Comparison of ENCODE assay signal across 8 cellular contexts in genomic region chr13:29849071-29849541, GRCh38. TPM values are rescaled to one million over a fixed set of nuclear protein-coding genes. Genes with fewer than 3 reads are reported as not detected.
DNase-seq lines count a peak whose midpoint lies in the region; ATAC-seq, FAIRE-seq and TF ChIP-seq lines count a peak whose summit lies in the region.

No MANE protein-coding gene starts in this region.

- peak overlapping the region; percentile 89 for H3K4me2 ChIP-seq in BLaER1
- H3K4me2 ChIP-seq in HepG2 (ENCODE audit: low read depth, low read length) = peak overlapping the region; percentile 81

- H3K4me1 ChIP-seq in BLaER1 = peaks cover 26% of the 10 kb centered on the region
- H3K4me1 ChIP-seq in HepG2 (ENCODE audit: insufficient read depth, low read length) = peaks cover 27% of the 10 kb centered on the region

- peak overlapping the region; percentile 95 for H3K4me3 Mint-ChIP-seq in HFFc6

- H3K9me3 ChIP-seq in BLaER1 = no peaks in the 10 kb centered on the region
- no peaks in the 10 kb centered on the region for H3K9me3 ChIP-seq in SK-N-MC (ENCODE audit: low read depth, low read length)
- no peaks in the 10 kb centered on the region for H3K9me3 ChIP-seq in HepG2 (ENCODE audit: low read length)

- TF ChIP-seq POLR2A in HepG2 (IDR thresholded peaks at IDR 0.05; ENCODE audit: insufficient read depth in 1 of 2, low read depth in 2 of 2, low read length in 2 of 2) = no peak

- in situ Hi-C loops in HepG2 (cut with HindIII; ENCODE audit: extremely low pct_ligation_motif_present, low pct_unique_long_range_greater_than_20kb) = loop anchor here (10.0 kb wide), 1 partner anchor 254 kb away; the partner anchor contains the start of gene SLC7A1

- H3K79me2 ChIP-seq in HepG2 (ENCODE audit: insufficient read depth, low read length) = peaks cover 50% of the 10 kb centered on the region

- H3K9me3 Mint-ChIP-seq in HFFc6 = no peaks in the 10 kb centered on the region

- CTCF ChIA-PET in HepG2 (lab: Yijun Ruan, JAX; ENCODE audit: low intra/inter-chr PET ratio, low total read pairs) = no interaction called here

- POLR2A ChIA-PET in HepG2 (lab: Yijun Ruan, JAX) = interaction anchor here (1.8 to 3.6 kb wide), 2 partner anchors 8 to 73 kb away, joined by 7 to 58 read pairs; no protein-coding TSS in a partner anchor

- no peak for DNase-seq in HFFc6
- DNase-seq in SK-N-MC (ENCODE audit: low read depth, low spot score) = no peak
- peak; percentile 44 for DNase-seq in central memory CD4-positive, alpha-beta T cell
- DNase-seq in HepG2 (ENCODE audit: low spot score) = peak; percentile 13
- peak; percentile 37 for DNase-seq in stimulated activated naive CD8-positive, alpha-beta T cell treated with anti-CD3 and anti-CD28 coated beads, Interleukin-15, Interleukin-2, amounts not matched to agents 100 U/mL and 50 U/mL, for 24 hours
- no peak for DNase-seq in DMS153 (lab: John Stamatoyannopoulos, UW)

- peaks cover 20% of the 10 kb centered on the region for H3K36me3 Mint-ChIP-seq in HFFc6 (ENCODE audit: low read depth)

- no peaks in the 10 kb centered on the region for H3K27me3 ChIP-seq in BLaER1
- H3K27me3 ChIP-seq in HepG2 (ENCODE audit: control insufficient read depth in 1 of 2, insufficient read depth in 2 of 2, low read length in 2 of 2) = no peaks in the 10 kb centered on the region; a peak in 1 of 5 replicates

- H4K20me1 ChIP-seq in BLaER1 (peaks cover 34% of the 10 kb centered on the region), HepG2 (ENCODE audit: insufficient read depth, low read length) (peaks cover 25% of the 10 kb centered on the region)

- H3K27ac ChIP-seq in BLaER1 (peak overlapping the region; percentile 85), SK-N-MC (no peak overlapping the region), HepG2 (ENCODE audit: extremely low read length, insufficient read depth, low read length) (peak overlapping the region; percentile 81)

- H3K27me3 Mint-ChIP-seq in HFFc6 (ENCODE audit: insufficient read depth) = peaks cover 4% of the 10 kb centered on the region

- TF ChIP-seq RAD21 in HepG2 (CRISPR knock-in tag; IDR thresholded peaks at IDR 0.05) = no peak

- H3K4me3 ChIP-seq in BLaER1 = peak overlapping the region; percentile 97
- H3K4me3 ChIP-seq in SK-N-MC = peak overlapping the region; percentile 87
- peak overlapping the region; percentile 65 to 96 (median 85) for H3K4me3 ChIP-seq in HepG2 (replicated peaks in 1 of 3; ENCODE audit: insufficient read depth in 1 of 3, low read depth in 2 of 3, low read length in 3 of 3)

- no peak for TF ChIP-seq EP300 in HepG2 (IDR thresholded peaks at IDR 0.05; ENCODE audit: low read depth in 2 of 2, low read length in 2 of 2)
- TF ChIP-seq EP300 in HepG2 (CRISPR knock-in tag; IDR thresholded peaks at IDR 0.05; ENCODE audit: borderline replicate concordance) = no peak

- H3K36me3 ChIP-seq in BLaER1 (no peaks in the 10 kb centered on the region), SK-N-MC (ENCODE audit: insufficient read depth, low read length) (no peaks in the 10 kb centered on the region), HepG2 (replicated peaks in 1 of 2; ENCODE audit: control insufficient read depth in 1 of 2, insufficient read depth in 2 of 2, low read length in 2 of 2) (no peaks in the 10 kb centered on the region)

- H3K27ac Mint-ChIP-seq in HFFc6 = peak overlapping the region; percentile 98

- H2AFZ ChIP-seq in HepG2 (ENCODE audit: low read length) = no peak overlapping the region

- intact Hi-C loops in HepG2 (cut with micrococcal nuclease; ENCODE audit: unreplicated experiment) = loop anchor here (2.0 to 5.0 kb wide), 2 partner anchors 37 to 266 kb away; no protein-coding TSS in a partner anchor

- WGBS in HepG2 (ENCODE audit: low lambda C conversion rate) = 0% methylated on average over 20 of the region's 20 CpGs

- BruUV-seq in HepG2 (replicated peaks; lab: Mats Ljungman, UMichigan) = TSS peak; percentile 59

- ATAC-seq in HepG2 (peak; percentile 18; the same call in 2 of the 3 replicates), HG02678 (IDR thresholded peaks at IDR 0.05; ENCODE audit: unreplicated experiment) (no peak)
- peak; percentile 11 for ATAC-seq in stimulated activated naive CD8-positive, alpha-beta T cell treated with anti-CD3 and anti-CD28 coated beads, Interleukin-15, Interleukin-2, amounts not matched to agents 100 U/mL and 50 U/mL, for 24 hours

- H3K9ac ChIP-seq in BLaER1 (peak overlapping the region; percentile 91), SK-N-MC (ENCODE audit: insufficient read length) (peak overlapping the region; percentile 75), HepG2 (ENCODE audit: insufficient read depth, low read depth, low read length) (peak overlapping the region; percentile 82)

- no peak for FAIRE-seq in HepG2 (lab: Jason Lieb, UNC)

- TF ChIP-seq CTCF in HFFc6 (IDR thresholded peaks at IDR 0.05) (no peak), HepG2 (CRISPR knock-in tag; IDR thresholded peaks at IDR 0.05) (no peak)

- peaks cover 58% of the 10 kb centered on the region for H3K4me1 Mint-ChIP-seq in HFFc6 (ENCODE audit: low read depth)

TF ChIP-seq in HepG2, 621 proteins besides CTCF, POLR2A, EP300 and RAD21 (continues in another document):
- TF ChIP-seq HOXA3 (CRISPR knock-in tag; IDR thresholded peaks at IDR 0.05) (0 out of 2 replicates have a peak, but pooled peaks have one; percentile 22), GPBP1L1 (CRISPR knock-in tag; IDR thresholded peaks at IDR 0.05) (no peak), ZBTB21 (CRISPR knock-in tag; IDR thresholded peaks at IDR 0.05) (0 out of 2 replicates have a peak, but pooled peaks have one; percentile 50), PBX3 (CRISPR knock-in tag; IDR thresholded peaks at IDR 0.05; ENCODE audit: borderline replicate concordance) (no peak)

RNA-seq across cellular contexts. Expression of gene UBL3, which starts 1.3 kb away (rescaled TPM):
- total RNA-seq in HFFc6 (2021; fragmentation: NEBNext Ultra II Directional; extraction: Animal tissue kit (Norgen Biotek cat#: 25700)) = 10 to 100 TPM; 38.0 to 57.4 (median 44.6) TPM
- total RNA-seq in HepG2 (2016; rRNA removed; fragmentation: Illumina TruSeq; extraction: Trizol) = 7.4 and 10.9 TPM in 2 replicates
- 1.3 and 1.5 TPM in 2 replicates for total RNA-seq in HepG2 (2016; cell fraction: cytosol; rRNA removed; fragmentation: Illumina TruSeq; extraction: Trizol; ENCODE audit: low read depth)
- total RNA-seq in HepG2 (2016; cell fraction: insoluble cytoplasmic fraction; rRNA removed; fragmentation: Illumina TruSeq; extraction: Trizol) = 7.4 and 10.0 TPM in 2 replicates
- 8.0 and 8.5 TPM in 2 replicates for total RNA-seq in HepG2 (2016; cell fraction: membrane; rRNA removed; fragmentation: Illumina TruSeq; extraction: Trizol)
- total RNA-seq in HepG2 (2016; cell fraction: nucleus; rRNA removed; fragmentation: Illumina TruSeq; extraction: Trizol) = 7.2 and 8.1 TPM in 2 replicates
- 8.7 and 9.6 TPM in 2 replicates for polyA plus RNA-seq in HepG2 (2011; rRNA removed)
- polyA plus RNA-seq in HepG2 (2011; cell fraction: cytosol; rRNA removed) = 5.1 and 7.8 TPM in 2 replicates
- 2.5 and 3.5 TPM in 2 replicates for polyA plus RNA-seq in HepG2 (2011; cell fraction: nucleus; rRNA removed)
- polyA plus RNA-seq in HepG2 (2012) = 16.3 and 17.6 TPM in 2 replicates
- polyA plus RNA-seq in HepG2 (2016; cell fraction: cytosol; fragmentation: Illumina TruSeq; extraction: Trizol; ENCODE audit: low read depth) = 1.6 and 2.0 TPM in 2 replicates
- 16.2 and 17.1 TPM in 2 replicates for polyA plus RNA-seq in HepG2 (2016; cell fraction: insoluble cytoplasmic fraction; fragmentation: Illumina TruSeq; extraction: Trizol; ENCODE audit: low read depth)
- polyA plus RNA-seq in HepG2 (2016; cell fraction: membrane; fragmentation: Illumina TruSeq; extraction: Trizol; ENCODE audit: low read depth) = 9.0 and 9.5 TPM in 2 replicates
- 8.6 and 9.3 TPM in 2 replicates for polyA plus RNA-seq in HepG2 (2016; cell fraction: nucleus; fragmentation: Illumina TruSeq; extraction: Trizol; ENCODE audit: insufficient read depth, low read depth)
- 7.4 and 11.5 TPM in 2 replicates for polyA minus RNA-seq in HepG2 (2011; rRNA and poly(A)+ RNA removed; ENCODE audit: low replicate concordance)
- polyA minus RNA-seq in HepG2 (2011; cell fraction: cytosol; rRNA and poly(A)+ RNA removed) = 9.4 and 10.7 TPM in 2 replicates
- polyA minus RNA-seq in HepG2 (2011; cell fraction: nucleus; rRNA and poly(A)+ RNA removed) = 15.2 and 16.8 TPM in 2 replicates

Comparison
In these comparisons a context has a peak if more than half of its experiments do, and no peak if none do; other contexts are left out.
1. DNase-seq: peak in central memory CD4-positive, alpha-beta T cell (single experiment), HepG2 (single experiment) and stimulated activated naive CD8-positive, alpha-beta T cell treated with anti-CD3 and anti-CD28 coated beads, Interleukin-15, Interleukin-2, amounts not matched to agents 100 U/mL and 50 U/mL, for 24 hours (single experiment); none in HFFc6 (single experiment), SK-N-MC (single experiment) and DMS153 (single experiment).
2. Peak in every context shown above with its lines, with median percentiles within 50 percentile points of each other: H3K4me3 ChIP-seq and H3K9ac ChIP-seq.